In genomic region chr7:138934401-138934800, GRCh38 we compare ENCODE assay signal across 1 cellular context.
TF ChIP-seq lines count a peak whose summit lies in the region.

No MANE protein-coding gene starts in this region.

TF ChIP-seq in WTC11, 78 proteins besides CTCF, POLR2A, EP300 and RAD21 (continued from another document):
- TF ChIP-seq, protein P1, sequence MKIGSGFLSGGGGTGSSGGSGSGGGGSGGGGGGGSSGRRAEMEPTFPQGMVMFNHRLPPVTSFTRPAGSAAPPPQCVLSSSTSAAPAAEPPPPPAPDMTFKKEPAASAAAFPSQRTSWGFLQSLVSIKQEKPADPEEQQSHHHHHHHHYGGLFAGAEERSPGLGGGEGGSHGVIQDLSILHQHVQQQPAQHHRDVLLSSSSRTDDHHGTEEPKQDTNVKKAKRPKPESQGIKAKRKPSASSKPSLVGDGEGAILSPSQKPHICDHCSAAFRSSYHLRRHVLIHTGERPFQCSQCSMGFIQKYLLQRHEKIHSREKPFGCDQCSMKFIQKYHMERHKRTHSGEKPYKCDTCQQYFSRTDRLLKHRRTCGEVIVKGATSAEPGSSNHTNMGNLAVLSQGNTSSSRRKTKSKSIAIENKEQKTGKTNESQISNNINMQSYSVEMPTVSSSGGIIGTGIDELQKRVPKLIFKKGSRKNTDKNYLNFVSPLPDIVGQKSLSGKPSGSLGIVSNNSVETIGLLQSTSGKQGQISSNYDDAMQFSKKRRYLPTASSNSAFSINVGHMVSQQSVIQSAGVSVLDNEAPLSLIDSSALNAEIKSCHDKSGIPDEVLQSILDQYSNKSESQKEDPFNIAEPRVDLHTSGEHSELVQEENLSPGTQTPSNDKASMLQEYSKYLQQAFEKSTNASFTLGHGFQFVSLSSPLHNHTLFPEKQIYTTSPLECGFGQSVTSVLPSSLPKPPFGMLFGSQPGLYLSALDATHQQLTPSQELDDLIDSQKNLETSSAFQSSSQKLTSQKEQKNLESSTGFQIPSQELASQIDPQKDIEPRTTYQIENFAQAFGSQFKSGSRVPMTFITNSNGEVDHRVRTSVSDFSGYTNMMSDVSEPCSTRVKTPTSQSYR (CRISPR knock-in tag; IDR thresholded peaks at IDR 0.05): no peak
TF ChIP-seq in WTC11: peak in this region for 0.
